Comparison of ENCODE assay signal across 17 cellular contexts in the genomic region with DNA sequence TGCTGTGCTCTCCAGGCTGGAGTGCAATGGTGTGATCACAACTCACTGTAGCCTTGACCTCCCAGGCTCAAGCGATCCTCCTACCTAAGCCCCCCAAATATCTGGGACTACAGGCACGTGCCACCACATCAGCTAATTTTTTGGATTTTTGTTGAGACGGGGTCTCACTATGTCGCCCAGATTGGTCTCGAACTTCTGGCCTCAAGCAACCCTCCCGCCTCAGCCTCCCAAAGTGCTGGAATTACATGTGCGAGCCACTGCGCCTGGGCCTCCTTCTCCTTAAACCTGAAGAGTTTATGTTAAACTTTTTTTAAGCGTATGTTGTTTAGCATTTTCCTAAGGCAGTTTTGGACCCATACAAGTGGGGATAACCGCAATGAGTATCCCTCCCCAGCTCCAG. TPM values are rescaled to one million over a fixed set of nuclear protein-coding genes. Genes with fewer than 3 reads are reported as not detected.
DNase-seq lines count a peak whose midpoint lies in the region; ATAC-seq and TF ChIP-seq lines count a peak whose summit lies in the region.
"Had no signal": no experiment of that assay in that cellular context is flagged by ENCODE, and none has a peak within 500 bp of the region (broad histone marks: within the 10 kb centered on the region; RNA-seq: fewer than 3 reads in every experiment).

No MANE protein-coding gene starts in this region.

- CTCF ChIA-PET in CD4-positive, alpha-beta T cell (lab: Charles Lee) = interaction anchor here (0.7 to 1.6 kb wide), 12 partner anchors 10 to 275 kb away, joined by 3 to 14 read pairs (median 4); no protein-coding TSS in a partner anchor
- CTCF ChIA-PET in activated B cell treated with CpG ODN at 0.5 μM for 24 hours (lab: Charles Lee) = interaction anchor here (0.8 kb wide), 1 partner anchor 41 kb away, joined by 4 read pairs; no protein-coding TSS in a partner anchor

- 97% methylated on average over 10 of the region's 10 CpGs for WGBS in suprapubic skin

- TF ChIP-seq EP300 in suprapubic skin (IDR thresholded peaks at IDR 0.05) = no peak

- peak overlapping the region; percentile 91 for H3K4me3 Mint-ChIP-seq in CD4-positive, alpha-beta T cell
- no peak overlapping the region for H3K4me3 Mint-ChIP-seq in activated B cell treated with CpG ODN at 0.5 μM for 24 hours
- H3K4me3 Mint-ChIP-seq in effector memory CD8-positive, alpha-beta T cell = peak overlapping the region; percentile 82 to 89

- peak overlapping the region; percentile 52 for H3K27ac ChIP-seq in BLaER1
- H3K27ac ChIP-seq in CD4-positive, alpha-beta T cell (ENCODE audit: low read depth, low read length) = peak overlapping the region; percentile 92
- H3K27ac ChIP-seq in suprapubic skin = no peak overlapping the region
- H3K27ac ChIP-seq: hepatocyte had no signal

- H3K9me3 ChIP-seq in BLaER1 (no peaks in the 10 kb centered on the region), suprapubic skin (no peaks in the 10 kb centered on the region)
- no peaks in the 10 kb centered on the region for H3K9me3 ChIP-seq in CD4-positive, alpha-beta T cell (ENCODE audit: control insufficient read depth, low read length)

- peak overlapping the region; percentile 99 for H3K27ac Mint-ChIP-seq in CD4-positive, alpha-beta T cell
- H3K27ac Mint-ChIP-seq in activated B cell treated with CpG ODN at 0.5 μM for 24 hours = peak overlapping the region; percentile 74
- H3K27ac Mint-ChIP-seq in effector memory CD8-positive, alpha-beta T cell = peak overlapping the region; percentile 95 to 99

- no peaks in the 10 kb centered on the region for H3K27me3 Mint-ChIP-seq in CD4-positive, alpha-beta T cell
- no peaks in the 10 kb centered on the region for H3K27me3 Mint-ChIP-seq in activated B cell treated with CpG ODN at 0.5 μM for 24 hours
- H3K27me3 Mint-ChIP-seq in effector memory CD8-positive, alpha-beta T cell = no peaks in the 10 kb centered on the region

- H3K9ac ChIP-seq in BLaER1 = peak overlapping the region; percentile 40

- H3K4me1 Mint-ChIP-seq in CD4-positive, alpha-beta T cell (ENCODE audit: low read depth) = peaks cover 86% of the 10 kb centered on the region
- peaks cover 55% of the 10 kb centered on the region for H3K4me1 Mint-ChIP-seq in activated B cell treated with CpG ODN at 0.5 μM for 24 hours
- peaks cover 55 to 57% of the 10 kb centered on the region in 2 donors for H3K4me1 Mint-ChIP-seq in effector memory CD8-positive, alpha-beta T cell (ENCODE audit: low read depth in 2 of 2)

- DNase-seq in CD4-positive, alpha-beta T cell = no peak
- DNase-seq in activated B cell treated with CpG ODN at 0.5 μM for 24 hours (no peak), GDM1 (lab: John Stamatoyannopoulos, UW) (no peak), AML-193 (lab: John Stamatoyannopoulos, UW) (no peak), suprapubic skin (ENCODE audit: low spot score in 2 of 2) (no peak)
- no peak for DNase-seq in effector memory CD8-positive, alpha-beta T cell
- DNase-seq: activated CD4-positive, CD25-positive, alpha-beta regulatory T cell treated with anti-CD3 and anti-CD28 coated beads, Interleukin-2, amount 50 U/mL, for 72 hours; anterior cingulate cortex; islet precursor cell; NCI-H1105; NCI-H524 treated with DMSO at 0.1 percent for 48 hours; posterior cingulate gyrus had no signal

- intact Hi-C loops in CD4-positive, alpha-beta T cell (cut with DNase I, micrococcal nuclease) = loop anchor here in 1 of 2 experiments (1.0 kb wide), 5 partner anchors 15 to 69 kb away; a partner anchor contains a TSS
- intact Hi-C loops in activated B cell treated with CpG ODN at 0.5 μM for 24 hours (cut with micrococcal nuclease) = loop anchor here (1.0 to 2.0 kb wide), 3 partner anchors 31 to 67 kb away; a partner anchor contains a TSS

- no peak for TF ChIP-seq CTCF in CD4-positive, alpha-beta T cell (IDR thresholded peaks at IDR 0.05)
- TF ChIP-seq CTCF in activated B cell treated with CpG ODN at 0.5 μM for 24 hours (IDR thresholded peaks at IDR 0.05) (no peak), suprapubic skin (IDR thresholded peaks at IDR 0.05) (no peak)

- H3K27me3 ChIP-seq in BLaER1 (no peaks in the 10 kb centered on the region), suprapubic skin (no peaks in the 10 kb centered on the region)
- H3K27me3 ChIP-seq in CD4-positive, alpha-beta T cell (ENCODE audit: control insufficient read depth, insufficient read depth, low read length) = no peaks in the 10 kb centered on the region
- H3K27me3 ChIP-seq: hepatocyte had no signal

- peaks cover 69% of the 10 kb centered on the region for H3K36me3 ChIP-seq in BLaER1
- H3K36me3 ChIP-seq in suprapubic skin = no peaks in the 10 kb centered on the region

- peaks cover 86% of the 10 kb centered on the region for H3K36me3 Mint-ChIP-seq in CD4-positive, alpha-beta T cell (ENCODE audit: low read depth)
- H3K36me3 Mint-ChIP-seq in activated B cell treated with CpG ODN at 0.5 μM for 24 hours (ENCODE audit: low read depth) = peaks cover 71% of the 10 kb centered on the region
- H3K36me3 Mint-ChIP-seq in effector memory CD8-positive, alpha-beta T cell (ENCODE audit: insufficient read depth) = peaks cover 68% of the 10 kb centered on the region

- peaks cover 8% of the 10 kb centered on the region; the same call in 1 of the 2 replicates for H4K20me1 ChIP-seq in BLaER1

- H3K4me1 ChIP-seq in BLaER1 (peaks cover 98% of the 10 kb centered on the region), suprapubic skin (peaks cover 7% of the 10 kb centered on the region)

- no peak for TF ChIP-seq POLR2A in suprapubic skin (IDR thresholded peaks at IDR 0.05)

- peak overlapping the region; percentile 89 for H3K4me2 ChIP-seq in BLaER1
- H3K4me2 ChIP-seq: hepatocyte had no signal

- H3K9me3 Mint-ChIP-seq in CD4-positive, alpha-beta T cell = no peaks in the 10 kb centered on the region
- H3K9me3 Mint-ChIP-seq in activated B cell treated with CpG ODN at 0.5 μM for 24 hours = no peaks in the 10 kb centered on the region
- H3K9me3 Mint-ChIP-seq in effector memory CD8-positive, alpha-beta T cell = no peaks in the 10 kb centered on the region

- no peak overlapping the region for H3K4me3 ChIP-seq in BLaER1
- H3K4me3 ChIP-seq in suprapubic skin = no peak overlapping the region
- H3K4me3 ChIP-seq: hepatocyte, lung had no signal

- POLR2A ChIA-PET in CD4-positive, alpha-beta T cell (lab: Charles Lee) = interaction anchor here (0.7 to 10.1 kb wide), 37 partner anchors 8 to 887 kb away, joined by 3 to 163 read pairs (median 6); a partner anchor contains a TSS
- POLR2A ChIA-PET in activated B cell treated with CpG ODN at 0.5 μM for 24 hours (lab: Charles Lee) = interaction anchor here (0.5 to 2.2 kb wide), 12 partner anchors 9 to 106 kb away, joined by 3 to 19 read pairs (median 6); a partner anchor contains a TSS

- no peak for ATAC-seq in CD4-positive, alpha-beta T cell (ENCODE audit: poor library complexity)
- ATAC-seq in activated B cell treated with CpG ODN at 0.5 μM for 24 hours (ENCODE audit: low read depth) (no peak), HG03108 (IDR thresholded peaks at IDR 0.05; ENCODE audit: unreplicated experiment) (no peak)
- no peak for ATAC-seq in effector memory CD8-positive, alpha-beta T cell (replicated peaks)

RNA-seq across cellular contexts. Expression of a gene that starts 30.8 kb away (rescaled TPM):
- 10 to 100 TPM; 33.9 to 35.6 TPM for total RNA-seq in CD4-positive, alpha-beta T cell
- total RNA-seq in activated B cell treated with CpG ODN at 0.5 μM for 24 hours (9.1 and 12.9 TPM in 2 replicates), suprapubic skin (1 to 10 TPM; 2.8 to 6.4 (median 5.1) TPM)
- total RNA-seq: LHCN-M2 had no signal
